In genomic region chr2:25337276-25337675, GRCh38 we compare ENCODE assay signal across 13 cellular contexts. TPM values are rescaled to one million over a fixed set of nuclear protein-coding genes. Genes with fewer than 3 reads are reported as not detected.
DNase-seq lines count a peak whose midpoint lies in the region; ATAC-seq, FAIRE-seq and TF ChIP-seq lines count a peak whose summit lies in the region.
"Had no signal": no experiment of that assay in that cellular context is flagged by ENCODE, and none has a peak within 500 bp of the region (broad histone marks: within the 10 kb centered on the region; RNA-seq: fewer than 3 reads in every experiment).

No MANE protein-coding gene starts in this region.

- no peaks in the 10 kb centered on the region for H3K9me3 Mint-ChIP-seq in stimulated activated naive CD8-positive, alpha-beta T cell treated with anti-CD3 and anti-CD28 coated beads, Interleukin-15, amount 100 ng/mL, for 72 hours

- H3K4me3 Mint-ChIP-seq in stimulated activated naive CD8-positive, alpha-beta T cell treated with anti-CD3 and anti-CD28 coated beads, Interleukin-15, amount 100 ng/mL, for 72 hours = peak overlapping the region; percentile 30 to 68

- no peak overlapping the region; the same call in 1 of the 2 replicates for H2AK5ac ChIP-seq in H1 (ENCODE audit: low read depth, low read length)

- H3K36me3 ChIP-seq in cardiac muscle cell (no peaks in the 10 kb centered on the region), heart left ventricle (peaks cover 0 to 5% (median 0%) of the 10 kb centered on the region in 9 donors), OCI-LY7 (ENCODE audit: insufficient read depth, low read length) (no peaks in the 10 kb centered on the region), H1 (ENCODE audit: control insufficient read depth in 2 of 4, insufficient read depth in 4 of 4, low read length in 3 of 4) (no peaks in the 10 kb centered on the region)

- no peak overlapping the region for H4K8ac ChIP-seq in H1 (ENCODE audit: extremely low read depth, insufficient read depth, low read length)

- no peaks in the 10 kb centered on the region for H3K27me3 Mint-ChIP-seq in stimulated activated naive CD8-positive, alpha-beta T cell treated with anti-CD3 and anti-CD28 coated beads, Interleukin-15, amount 100 ng/mL, for 72 hours

- TF ChIP-seq POLR2A in heart left ventricle (IDR thresholded peaks at IDR 0.05) = no peak
- no peak for TF ChIP-seq POLR2A in H1 (IDR thresholded peaks at IDR 0.05; ENCODE audit: control extremely low read depth in 1 of 2, low read depth in 2 of 2, low read length in 2 of 2)

- H3K4me3 ChIP-seq in cardiac muscle cell (no peak overlapping the region), heart left ventricle (no peak overlapping the region), OCI-LY7 (ENCODE audit: low read depth, low read length, poor library complexity, severe bottlenecking) (no peak overlapping the region), H1 (ENCODE audit: extremely low read depth in 1 of 4, insufficient read depth in 2 of 4, low read depth in 3 of 4, low read length in 4 of 4) (no peak overlapping the region)
- H3K4me3 ChIP-seq: coronary artery had no signal

- H3K27me3 ChIP-seq in cardiac muscle cell = no peaks in the 10 kb centered on the region
- no peaks in the 10 kb centered on the region for H3K27me3 ChIP-seq in heart left ventricle
- H3K27me3 ChIP-seq in H1 (replicated peaks in 1 of 4; ENCODE audit: control insufficient read depth in 3 of 4, extremely low read depth in 1 of 4, insufficient read depth in 3 of 4, low read length in 3 of 4) = peaks cover 0 to 8% (median 2%) of the 10 kb centered on the region in 4 experiments; a peak in 3 of 7 replicates

- H2BK120ac ChIP-seq in H1 (replicated peaks; ENCODE audit: low read depth, low read length) = no peak overlapping the region

- H3K4me1 Mint-ChIP-seq in stimulated activated naive CD8-positive, alpha-beta T cell treated with anti-CD3 and anti-CD28 coated beads, Interleukin-15, amount 100 ng/mL, for 72 hours = peaks cover 78% of the 10 kb centered on the region

- H3K4ac ChIP-seq in H1 (replicated peaks; ENCODE audit: insufficient read length, low read depth, low read length) = no peak overlapping the region

- no peak overlapping the region for H2BK12ac ChIP-seq in H1 (ENCODE audit: low read depth, low read length)

- H2AFZ ChIP-seq in OCI-LY7 (ENCODE audit: low read length) = no peak overlapping the region
- no peak overlapping the region for H2AFZ ChIP-seq in H1 (ENCODE audit: low read length)

- TF ChIP-seq RAD21 in H1 (IDR thresholded peaks at IDR 0.05 in 1 of 2, conservative IDR thresholded peaks at IDR 0.05 in 1 of 2; ENCODE audit: low read depth in 2 of 2, low read length in 2 of 2) = no peak; a peak in 1 of 4 replicates

- H3K79me2 ChIP-seq in OCI-LY7 (ENCODE audit: insufficient read depth, low read depth, low read length) (no peaks in the 10 kb centered on the region), H1 (ENCODE audit: control insufficient read depth in 1 of 2, insufficient read depth in 2 of 2, low read length in 2 of 2) (peaks cover 0 to 4% of the 10 kb centered on the region in 2 experiments; a peak in 1 of 4 replicates)

- H3K27ac ChIP-seq in cardiac muscle cell = peak overlapping the region; percentile 19
- no peak overlapping the region for H3K27ac ChIP-seq in heart left ventricle
- H3K27ac ChIP-seq in OCI-LY7 (ENCODE audit: low read depth, low read length, poor library complexity, severe bottlenecking) = no peak overlapping the region
- H3K27ac ChIP-seq in H1 (ENCODE audit: low read depth, low read length) = no peak overlapping the region
- H3K27ac ChIP-seq: coronary artery had no signal

- no peak overlapping the region for H3K14ac ChIP-seq in H1 (ENCODE audit: insufficient read length)

- POLR2A ChIA-PET in OCI-LY7 (lab: Charles Lee) = no interaction called here
- POLR2A ChIA-PET in H1 (lab: Charles Lee; ENCODE audit: partially characterized antibody) = interaction anchor here (0.8 to 2.0 kb wide), 5 partner anchors 14 to 125 kb away, joined by 3 to 5 read pairs (median 4); no protein-coding TSS in a partner anchor

- CTCF ChIA-PET in OCI-LY7 (lab: Charles Lee; ENCODE audit: unreplicated experiment) (interaction anchor here (0.5 to 0.6 kb wide), 2 partner anchors 39 to 106 kb away, joined by 3 to 6 read pairs; no protein-coding TSS in a partner anchor), H1 (lab: Charles Lee; ENCODE audit: partially characterized antibody) (interaction anchor here (0.6 to 11.4 kb wide), 11 partner anchors 10 to 85 kb away, joined by 3 to 178 read pairs (median 4); no protein-coding TSS in a partner anchor)

- no peak for FAIRE-seq in H1 (lab: Jason Lieb, UNC)
- FAIRE-seq: RCC 7860 had no signal

- no peaks in the 10 kb centered on the region for H3K9me2 ChIP-seq in OCI-LY7 (ENCODE audit: insufficient read depth, low read length)

- no peak for TF ChIP-seq CTCF in cardiac muscle cell (IDR thresholded peaks at IDR 0.05; ENCODE audit: low read depth, low read length)
- no peak for TF ChIP-seq CTCF in heart left ventricle (IDR thresholded peaks at IDR 0.05)
- TF ChIP-seq CTCF in OCI-LY7 (conservative IDR thresholded peaks at IDR 0.05; ENCODE audit: low read length) = no peak
- TF ChIP-seq CTCF in H1 (IDR thresholded peaks at IDR 0.05; ENCODE audit: control extremely low read depth in 1 of 3, insufficient read depth in 1 of 3, low read depth in 1 of 3, low read length in 3 of 3) = peak in 2 of 3 experiments; percentile 20 to 28; a peak in 2 of 4 replicates

- no peak overlapping the region for H4K91ac ChIP-seq in H1 (replicated peaks; ENCODE audit: insufficient read length, low read length)

- H2BK15ac ChIP-seq in H1 (ENCODE audit: low read length) = 0 out of 2 replicates have a peak overlapping the region, but pooled peaks have one; percentile 31

- 55 to 70% (median 63%) methylated on average over 9 to 10 of the region's 10 CpGs for whole genome bisulfite sequencing in heart left ventricle, 4 donors
- WGBS in H1 (ENCODE audit: extremely low coverage in 1 of 2, insufficient coverage in 1 of 2, insufficient read length in 1 of 2, insufficient replicate concordance in 2 of 2, low coverage in 1 of 2, low lambda C conversion rate in 2 of 2, missing lambda C conversion rate in 1 of 2), 2 experiments = 88% methylated on average over 10 of the region's 10 CpGs; no CpG with 5 or more reads in 1 of the 2 experiments

- H4K20me1 ChIP-seq in OCI-LY7 (ENCODE audit: insufficient read depth, low read length) = no peaks in the 10 kb centered on the region; the same call in 1 of the 2 replicates
- H4K20me1 ChIP-seq in H1 (replicated peaks in 1 of 2; ENCODE audit: control insufficient read depth in 1 of 2, insufficient read depth in 2 of 2, low read length in 2 of 2) = peaks cover 3 to 11% of the 10 kb centered on the region in 2 experiments

- H3K27ac Mint-ChIP-seq in stimulated activated naive CD8-positive, alpha-beta T cell treated with anti-CD3 and anti-CD28 coated beads, Interleukin-15, amount 100 ng/mL, for 72 hours = peak overlapping the region in 1 of 2 donors; percentile 47

- no peak overlapping the region for H4K5ac ChIP-seq in H1 (ENCODE audit: insufficient read length, low read depth, low read length)

- ATAC-seq in heart left ventricle = no peak
- ATAC-seq in stimulated activated naive CD8-positive, alpha-beta T cell treated with anti-CD3 and anti-CD28 coated beads, Interleukin-15, amount 100 ng/mL, for 72 hours = no peak
- ATAC-seq in HG02970 (IDR thresholded peaks at IDR 0.05; ENCODE audit: low FRiP score, unreplicated experiment) = no peak

- H3K23ac ChIP-seq in H1 (ENCODE audit: insufficient read length) = no peak overlapping the region

- H3K4me2 ChIP-seq in OCI-LY7 (ENCODE audit: low read length) (no peak overlapping the region), H1 (ENCODE audit: insufficient read depth in 1 of 2, low read depth in 2 of 2, low read length in 2 of 2) (no peak overlapping the region)

- H3K56ac ChIP-seq in H1 (replicated peaks; ENCODE audit: insufficient read length, low read depth, low read length) = no peak overlapping the region

- peaks cover 9% of the 10 kb centered on the region; the same call in 1 of the 2 replicates for H3K23me2 ChIP-seq in H1 (ENCODE audit: low read depth, low read length)

- H3K79me1 ChIP-seq in H1 (ENCODE audit: low read depth, low read length) = peaks cover 3% of the 10 kb centered on the region

- intact Hi-C loops in heart left ventricle (cut with DNase I) (loop anchor here in 4 of 10 donors (5.0 kb wide), 2 partner anchors 45 to 60 kb away; no protein-coding TSS in a partner anchor), OCI-LY7 (cut with micrococcal nuclease; ENCODE audit: unreplicated experiment) (no loop called here)

- no peak overlapping the region for H3K9ac ChIP-seq in H1 (replicated peaks in 1 of 4; ENCODE audit: extremely low read depth in 1 of 4, low read depth in 3 of 4, low read length in 3 of 4)

- H3K9me3 ChIP-seq in cardiac muscle cell (ENCODE audit: low read depth) = no peaks in the 10 kb centered on the region
- H3K9me3 ChIP-seq in heart left ventricle = no peaks in the 10 kb centered on the region
- no peaks in the 10 kb centered on the region for H3K9me3 ChIP-seq in OCI-LY7 (ENCODE audit: low read length)
- no peaks in the 10 kb centered on the region for H3K9me3 ChIP-seq in H1 (ENCODE audit: insufficient read depth in 2 of 2, low read depth in 1 of 2, low read length in 1 of 2)

- DNase-seq in cardiac muscle cell (ENCODE audit: low read depth in 1 of 2, low spot score in 1 of 2) (no peak), heart left ventricle (no peak), OCI-LY7 (ENCODE audit: low spot score) (peak; percentile 24), H1 (ENCODE audit: low read depth in 1 of 2, low spot score in 2 of 2) (no peak), C1 segment of cervical spinal cord (lab: John Stamatoyannopoulos, UW) (no peak), NCI-H510A treated with DMSO at 0.1 percent for 48 hours (lab: John Stamatoyannopoulos, UW) (no peak)
- no peak for DNase-seq in stimulated activated naive CD8-positive, alpha-beta T cell treated with anti-CD3 and anti-CD28 coated beads, Interleukin-15, amount 100 ng/mL, for 72 hours
- DNase-seq: KG1, NCI-H1694, NCI-H524 had no signal

- peaks cover 12% of the 10 kb centered on the region for H3K4me1 ChIP-seq in cardiac muscle cell (ENCODE audit: low read depth)
- peaks cover 3 to 81% (median 54%) of the 10 kb centered on the region in 12 donors for H3K4me1 ChIP-seq in heart left ventricle
- peaks cover 12% of the 10 kb centered on the region for H3K4me1 ChIP-seq in OCI-LY7 (ENCODE audit: insufficient read depth, low read length, poor library complexity, severe bottlenecking)
- H3K4me1 ChIP-seq in H1 (replicated peaks in 1 of 4; ENCODE audit: control insufficient read depth in 3 of 4, insufficient read depth in 4 of 4, low read length in 3 of 4) = peaks cover 18 to 51% (median 33%) of the 10 kb centered on the region in 4 experiments

- no TSS peak for BruUV-seq in OCI-LY7 (replicated peaks; lab: Mats Ljungman, UMichigan)

- no peak for TF ChIP-seq EP300 in H1 (IDR thresholded peaks at IDR 0.05; ENCODE audit: borderline replicate concordance in 1 of 2, low read depth in 2 of 2, low read length in 2 of 2)

- no peak overlapping the region for H2BK5ac ChIP-seq in H1 (ENCODE audit: low read depth, low read length)

- H3K18ac ChIP-seq in H1 (ENCODE audit: extremely low read depth, low read length) = no peak overlapping the region

- no peak overlapping the region for H2BK20ac ChIP-seq in H1 (ENCODE audit: low read length)

RNA-seq across cellular contexts. Expression of gene DNMT3A, which starts 4.4 kb away (rescaled TPM):
- total RNA-seq in cardiac muscle cell (90.6 and 116 TPM in 2 replicates), heart left ventricle (10 to 100 TPM in 8 of 9 donors, 1 to 10 TPM in 1; 3.5 to 26.0 (median 18.6) TPM), OCI-LY7 (2022) (7.2 and 7.3 TPM in 2 replicates)
- polyA plus RNA-seq in cardiac muscle cell (52.9 and 65.4 TPM in 2 replicates), heart left ventricle (1 to 10 TPM; 9.1 to 9.2 TPM), H1 (2011; rRNA removed) (33.6 and 50.8 TPM in 2 replicates)
- total RNA-seq in OCI-LY7 (2014; rRNA removed; shearing (Covaris generic)) = 2.6 and 2.8 TPM in 2 replicates
- total RNA-seq in H1 (2021; fragmentation: NEBNext Ultra II Directional; extraction: Animal tissue kit (Norgen Biotek cat#: 25700)) = 162 and 178 TPM in 2 replicates
- 36.6 TPM for polyA plus RNA-seq in H1 (2011; cell fraction: cytosol; rRNA removed)
- 120 TPM for polyA plus RNA-seq in H1 (2011; cell fraction: nucleus; rRNA removed)
- 95.4 to 118 TPM (median 100 TPM) in 4 replicates for polyA plus RNA-seq in H1 (2012, experiment 1 of 2)
- polyA plus RNA-seq in H1 (2012, experiment 2 of 2) = 19.1 TPM
- 58.9 TPM for polyA plus RNA-seq in H1 (2013, experiment 1 of 2)
- 54.4 TPM for polyA plus RNA-seq in H1 (2013, experiment 2 of 2)
- 80.2 and 102 TPM in 2 replicates for polyA minus RNA-seq in H1 (2011; rRNA and poly(A)+ RNA removed)
- polyA minus RNA-seq in H1 (2011; cell fraction: cytosol; rRNA and poly(A)+ RNA removed) = 99.8 TPM
- polyA minus RNA-seq in H1 (2011; cell fraction: nucleus; rRNA and poly(A)+ RNA removed) = 85.2 TPM

Comparison
In these comparisons a context has a peak if more than half of its experiments do, and no peak if none do; other contexts are left out.
1. CTCF ChIP-seq: peak in H1 (2 of 3); none in cardiac muscle cell (single experiment), heart left ventricle (0 of 12) and OCI-LY7 (single experiment).